In the genomic region with DNA sequence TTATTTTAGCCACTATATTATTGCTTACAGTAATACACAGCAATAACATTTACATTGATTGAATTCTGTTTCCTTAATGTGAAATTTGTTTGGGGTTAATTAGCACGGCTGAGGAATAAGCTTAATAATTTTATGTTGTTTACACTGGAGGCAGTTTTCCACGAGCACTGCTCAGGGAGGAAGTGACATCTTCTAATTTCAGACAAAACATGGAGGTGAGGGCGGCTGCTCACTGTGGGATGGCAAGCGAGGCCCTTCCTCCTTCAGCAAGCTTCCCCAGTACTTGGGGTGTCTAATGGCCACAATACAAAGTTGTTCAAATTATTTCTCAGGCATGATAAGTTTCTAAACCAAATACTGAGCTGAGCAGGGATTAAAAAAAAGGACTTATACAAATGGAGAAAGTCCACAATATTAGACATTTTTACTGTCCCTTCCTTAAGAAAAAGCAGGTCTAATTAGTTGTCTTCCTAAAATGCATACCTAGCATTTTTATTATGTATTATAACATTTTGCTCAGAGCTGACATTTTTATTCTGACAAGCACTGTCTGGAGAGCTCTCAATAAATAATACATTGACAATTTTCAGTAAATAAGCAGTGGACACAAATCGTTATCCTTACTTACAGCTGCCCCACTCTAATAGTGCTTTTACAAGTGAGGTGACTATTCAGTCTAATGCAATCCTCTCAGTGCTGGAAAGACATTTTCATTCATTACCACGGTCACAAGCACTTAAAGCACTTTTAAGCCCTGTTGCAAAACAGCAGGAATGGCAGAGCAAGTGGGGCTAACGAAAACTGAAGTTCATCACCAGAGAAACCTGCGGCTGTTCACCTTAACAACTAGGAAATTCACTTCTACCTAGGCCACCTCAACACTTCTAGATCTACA, we compare ENCODE assay signal across 21 cellular contexts. TPM values are rescaled to one million over a fixed set of nuclear protein-coding genes. Genes with fewer than 3 reads are reported as not detected.
DNase-seq lines count a peak whose midpoint lies in the region; ATAC-seq and TF ChIP-seq lines count a peak whose summit lies in the region.
"Had no signal": no experiment of that assay in that cellular context is flagged by ENCODE, and none has a peak within 500 bp of the region (broad histone marks: within the 10 kb centered on the region; RNA-seq: fewer than 3 reads in every experiment).

No MANE protein-coding gene starts in this region.

- H3K4me1 ChIP-seq in lower lobe of right lung (no peaks in the 10 kb centered on the region), osteoblast (ENCODE audit: insufficient read depth, low read length) (no peaks in the 10 kb centered on the region)
- H3K4me1 ChIP-seq: colonic mucosa, spleen, upper lobe of left lung had no signal

- H3K27ac ChIP-seq in lower lobe of right lung (no peak overlapping the region), osteoblast (ENCODE audit: low read depth, low read length) (no peak overlapping the region)
- H3K27ac ChIP-seq in CD4-positive, alpha-beta T cell (ENCODE audit: low read depth, low read length): no peak overlapping the region
- H3K27ac ChIP-seq: brain microvascular endothelial cell, colonic mucosa, spleen, upper lobe of left lung, VCaP had no signal

- H3K27me3 Mint-ChIP-seq in CD4-positive, alpha-beta T cell: no peaks in the 10 kb centered on the region

- H4K20me1 ChIP-seq in osteoblast (ENCODE audit: insufficient read depth, low read length): no peaks in the 10 kb centered on the region

- DNase-seq in DMS153 treated with DMSO at 0.1 percent for 48 hours (lab: John Stamatoyannopoulos, UW; ENCODE audit: unreplicated experiment): peak; percentile 77
- peak; percentile 42 for DNase-seq in NCI-H1092 (lab: John Stamatoyannopoulos, UW)
- DNase-seq in NCI-H2227 treated with DMSO at 0.1 percent for 48 hours (lab: John Stamatoyannopoulos, UW): peak; percentile 69
- no peak for DNase-seq in lower lobe of right lung
- no peak for DNase-seq in T-helper 2 cell
- no peak for DNase-seq in CD4-positive, alpha-beta T cell
- DNase-seq in osteoblast (ENCODE audit: insufficient read length, low spot score, missing footprints): no peak
- DNase-seq: activated CD8-positive, alpha-beta memory T cell treated with anti-CD3 and anti-CD28 coated beads, Interleukin-2, amount 50 U/mL, for 4 hours; brain microvascular endothelial cell; colonic mucosa; glutamatergic neuron; NCI-H146; retina; SIG-M5; spleen; stimulated activated CD4-positive, alpha-beta T cell treated with anti-CD3 and anti-CD28 coated beads, Interleukin-4, amount 100 ng/mL, for 4 hours; upper lobe of left lung had no signal

- no peaks in the 10 kb centered on the region for H3K79me2 ChIP-seq in osteoblast (ENCODE audit: insufficient read depth, low read length)

- H3K36me3 ChIP-seq in lower lobe of right lung (no peaks in the 10 kb centered on the region), osteoblast (ENCODE audit: insufficient read depth, low read length) (no peaks in the 10 kb centered on the region)
- H3K36me3 ChIP-seq: brain microvascular endothelial cell, colonic mucosa, spleen, upper lobe of left lung had no signal

- no peak overlapping the region for H2AFZ ChIP-seq in osteoblast (ENCODE audit: low read length)

- no peak overlapping the region for H3K4me3 ChIP-seq in lower lobe of right lung
- no peak overlapping the region for H3K4me3 ChIP-seq in osteoblast (ENCODE audit: insufficient read depth, low read length)
- H3K4me3 ChIP-seq: colonic mucosa, spleen, upper lobe of left lung had no signal

- H3K4me3 Mint-ChIP-seq in CD4-positive, alpha-beta T cell: no peak overlapping the region
- H3K4me3 Mint-ChIP-seq: T-helper 1 cell treated with Interleukin-12 subunit alpha and Interleukin-12 subunit beta and Interleukin-4 antibody, amounts not matched to agents 30 μg/mL and 1 μg/mL, for 36 hours had no signal

- no peak overlapping the region for H3K4me2 ChIP-seq in osteoblast (ENCODE audit: insufficient read depth, low read length)

- intact Hi-C loops in lower lobe of right lung (cut with DNase I): no loop called here
- intact Hi-C loops in CD4-positive, alpha-beta T cell (cut with DNase I, micrococcal nuclease): no loop called here

- CTCF ChIA-PET in CD4-positive, alpha-beta T cell (lab: Charles Lee): no interaction called here

- peak; percentile 29 to 78 for ATAC-seq in lower lobe of right lung
- ATAC-seq in CD4-positive, alpha-beta T cell (ENCODE audit: poor library complexity): no peak
- ATAC-seq in HG02884 (IDR thresholded peaks at IDR 0.05; ENCODE audit: unreplicated experiment): no peak

- H3K4me1 Mint-ChIP-seq in CD4-positive, alpha-beta T cell (ENCODE audit: low read depth): no peaks in the 10 kb centered on the region

- no peaks in the 10 kb centered on the region for H3K9me3 Mint-ChIP-seq in CD4-positive, alpha-beta T cell
- H3K9me3 Mint-ChIP-seq: activated T-helper 2 cell treated with anti-CD3 and anti-CD28 coated beads, Interferon-gamma antibody, Interleukin-2, Interleukin-4, amounts not matched to agents 10 μg/mL and 5 μg/mL and 100 μg/mL, durations not matched to agents 14 hours and 24 hours and 36 hours; T-helper 1 cell treated with Interleukin-12 subunit alpha and Interleukin-12 subunit beta and Interleukin-4 antibody, amounts not matched to agents 30 μg/mL and 1 μg/mL, for 36 hours had no signal

- no peaks in the 10 kb centered on the region for H3K36me3 Mint-ChIP-seq in CD4-positive, alpha-beta T cell (ENCODE audit: low read depth)

- H3K9me3 ChIP-seq in lower lobe of right lung: no peaks in the 10 kb centered on the region
- H3K9me3 ChIP-seq in CD4-positive, alpha-beta T cell (ENCODE audit: control insufficient read depth, low read length): no peaks in the 10 kb centered on the region
- H3K9me3 ChIP-seq in osteoblast (ENCODE audit: low read depth, low read length): no peaks in the 10 kb centered on the region
- H3K9me3 ChIP-seq: colonic mucosa, spleen, upper lobe of left lung had no signal

- no peak overlapping the region for H3K27ac Mint-ChIP-seq in CD4-positive, alpha-beta T cell
- H3K27ac Mint-ChIP-seq: activated T-helper 2 cell treated with anti-CD3 and anti-CD28 coated beads, Interferon-gamma antibody, Interleukin-2, Interleukin-4, amounts not matched to agents 10 μg/mL and 5 μg/mL and 100 μg/mL, durations not matched to agents 14 hours and 24 hours and 36 hours; T-helper 1 cell treated with Interleukin-12 subunit alpha and Interleukin-12 subunit beta and Interleukin-4 antibody, amounts not matched to agents 30 μg/mL and 1 μg/mL, for 36 hours had no signal

- no peak for TF ChIP-seq CTCF in lower lobe of right lung (IDR thresholded peaks at IDR 0.05)
- no peak for TF ChIP-seq CTCF in CD4-positive, alpha-beta T cell (IDR thresholded peaks at IDR 0.05)
- no peak for TF ChIP-seq CTCF in osteoblast (IDR thresholded peaks at IDR 0.05; ENCODE audit: extremely low read depth, low read depth, low read length)

- POLR2A ChIA-PET in CD4-positive, alpha-beta T cell (lab: Charles Lee): no interaction called here

- H3K27me3 ChIP-seq in lower lobe of right lung (ENCODE audit: low read depth): no peaks in the 10 kb centered on the region
- H3K27me3 ChIP-seq in CD4-positive, alpha-beta T cell (ENCODE audit: control insufficient read depth, insufficient read depth, low read length): no peaks in the 10 kb centered on the region
- no peaks in the 10 kb centered on the region for H3K27me3 ChIP-seq in osteoblast (ENCODE audit: insufficient read depth, low read length)
- H3K27me3 ChIP-seq: brain microvascular endothelial cell, colonic mucosa, spleen, upper lobe of left lung had no signal

RNA-seq across cellular contexts. Expression of a gene that starts 56.2 kb away (rescaled TPM):
- total RNA-seq in lower lobe of right lung (4.8 TPM), osteoblast (3.2 and 3.3 TPM in 2 replicates)
- under 1 TPM in 1 of 2 experiments, not detected in 1; 0.20 TPM for total RNA-seq in CD4-positive, alpha-beta T cell

Comparison
In these comparisons a context has a peak if more than half of its experiments do, and no peak if none do; other contexts are left out.
1. DNase-seq: peak in DMS153 treated with DMSO at 0.1 percent for 48 hours (single experiment), NCI-H1092 (single experiment) and NCI-H2227 treated with DMSO at 0.1 percent for 48 hours (single experiment); none in lower lobe of right lung (single experiment), T-helper 2 cell (0 of 5), CD4-positive, alpha-beta T cell (0 of 10) and osteoblast (single experiment).
2. ATAC-seq: peak in lower lobe of right lung (2 of 2); none in CD4-positive, alpha-beta T cell (single experiment) and HG02884 (single experiment).